Comparison of ENCODE assay signal across 8 cellular contexts in the genomic region with DNA sequence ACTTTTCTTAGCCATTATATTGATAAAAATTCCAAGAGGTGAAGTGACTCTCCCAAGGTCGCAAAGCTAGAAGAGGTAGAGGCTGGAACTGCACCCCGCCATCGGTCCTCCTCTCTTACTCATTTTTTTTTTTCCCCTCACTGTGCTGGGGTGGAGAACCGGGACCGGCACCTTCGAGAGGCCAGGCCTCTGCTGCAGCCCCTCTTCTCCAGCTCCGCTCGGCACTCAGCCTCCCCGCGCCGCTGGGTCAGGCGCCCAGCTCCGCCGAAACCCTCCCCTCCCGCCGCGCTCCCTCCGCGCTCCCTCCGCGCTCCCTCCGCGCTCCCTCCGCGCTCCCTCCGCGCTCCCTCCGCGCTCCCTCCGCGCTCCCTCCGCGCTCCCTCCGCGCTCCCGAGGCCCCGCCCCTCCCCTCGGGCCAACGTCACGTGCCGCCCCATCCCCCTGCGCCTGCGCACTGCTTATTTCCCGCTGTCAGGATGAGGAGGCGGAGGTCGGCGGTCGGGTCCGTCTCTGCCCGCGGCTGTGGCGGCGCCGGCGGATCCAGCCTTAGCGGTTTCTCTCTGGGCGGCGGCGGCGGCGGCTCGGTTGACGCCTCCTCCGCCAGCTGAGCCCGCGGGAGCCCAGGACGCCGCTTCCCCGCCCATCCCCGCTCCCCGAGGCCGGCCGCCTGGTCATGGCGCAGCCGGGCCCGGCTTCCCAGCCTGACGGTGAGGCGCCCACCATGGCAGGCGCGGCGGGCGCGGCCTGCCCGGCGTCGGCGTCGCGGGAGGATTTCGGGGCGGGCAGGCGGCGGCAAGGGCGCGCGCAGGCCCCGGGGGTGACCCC. TPM values are rescaled to one million over a fixed set of nuclear protein-coding genes. Genes with fewer than 3 reads are reported as not detected.
DNase-seq lines count a peak whose midpoint lies in the region; ATAC-seq and TF ChIP-seq lines count a peak whose summit lies in the region.

A gene with protein sequence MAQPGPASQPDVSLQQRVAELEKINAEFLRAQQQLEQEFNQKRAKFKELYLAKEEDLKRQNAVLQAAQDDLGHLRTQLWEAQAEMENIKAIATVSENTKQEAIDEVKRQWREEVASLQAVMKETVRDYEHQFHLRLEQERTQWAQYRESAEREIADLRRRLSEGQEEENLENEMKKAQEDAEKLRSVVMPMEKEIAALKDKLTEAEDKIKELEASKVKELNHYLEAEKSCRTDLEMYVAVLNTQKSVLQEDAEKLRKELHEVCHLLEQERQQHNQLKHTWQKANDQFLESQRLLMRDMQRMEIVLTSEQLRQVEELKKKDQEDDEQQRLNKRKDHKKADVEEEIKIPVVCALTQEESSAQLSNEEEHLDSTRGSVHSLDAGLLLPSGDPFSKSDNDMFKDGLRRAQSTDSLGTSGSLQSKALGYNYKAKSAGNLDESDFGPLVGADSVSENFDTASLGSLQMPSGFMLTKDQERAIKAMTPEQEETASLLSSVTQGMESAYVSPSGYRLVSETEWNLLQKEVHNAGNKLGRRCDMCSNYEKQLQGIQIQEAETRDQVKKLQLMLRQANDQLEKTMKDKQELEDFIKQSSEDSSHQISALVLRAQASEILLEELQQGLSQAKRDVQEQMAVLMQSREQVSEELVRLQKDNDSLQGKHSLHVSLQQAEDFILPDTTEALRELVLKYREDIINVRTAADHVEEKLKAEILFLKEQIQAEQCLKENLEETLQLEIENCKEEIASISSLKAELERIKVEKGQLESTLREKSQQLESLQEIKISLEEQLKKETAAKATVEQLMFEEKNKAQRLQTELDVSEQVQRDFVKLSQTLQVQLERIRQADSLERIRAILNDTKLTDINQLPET (plus strand): TSS at position 471 of the 825 bp plus-strand sequence. CDS start 203 bp downstream, at position 674.

- peaks cover 20 to 39% (median 25%) of the 10 kb centered on the region in 4 donors for H3K4me1 ChIP-seq in upper lobe of left lung

- no peaks in the 10 kb centered on the region for H3K27me3 ChIP-seq in upper lobe of left lung

- H3K9me3 Mint-ChIP-seq in HFFc6 = no peaks in the 10 kb centered on the region
- no peaks in the 10 kb centered on the region for H3K9me3 Mint-ChIP-seq in T-helper 1 cell treated with Interleukin-12 subunit alpha and Interleukin-12 subunit beta and Interleukin-4 antibody, amounts not matched to agents 30 μg/mL and 1 μg/mL, for 36 hours
- H3K9me3 Mint-ChIP-seq in progenitor cell of endocrine pancreas (ENCODE audit: low read depth) = no peaks in the 10 kb centered on the region

- H3K9me3 ChIP-seq in upper lobe of left lung = no peaks in the 10 kb centered on the region

- intact Hi-C loops in left cardiac atrium (cut with DNase I) = no loop called here

- TF ChIP-seq CTCF in HFFc6 (IDR thresholded peaks at IDR 0.05) (peak; percentile 58), progenitor cell of endocrine pancreas (IDR thresholded peaks at IDR 0.05; ENCODE audit: unreplicated experiment) (peak; percentile 32), upper lobe of left lung (IDR thresholded peaks at IDR 0.05) (peak in 4 of 6 experiments; percentile 18 to 25 (median 23))

- no peaks in the 10 kb centered on the region for H3K36me3 ChIP-seq in upper lobe of left lung

- H3K27ac ChIP-seq in upper lobe of left lung = peak within 1 kb of the TSS; percentile 89 to 98 (median 90)

- peak; percentile 27 to 91 (median 69) for TF ChIP-seq POLR2A in upper lobe of left lung (IDR thresholded peaks at IDR 0.05)

- peak within 1 kb of the TSS; percentile 88 for H3K4me3 Mint-ChIP-seq in HFFc6
- H3K4me3 Mint-ChIP-seq in T-helper 1 cell treated with Interleukin-12 subunit alpha and Interleukin-12 subunit beta and Interleukin-4 antibody, amounts not matched to agents 30 μg/mL and 1 μg/mL, for 36 hours = peak within 1 kb of the TSS; percentile 89
- peak within 1 kb of the TSS; percentile 89 for H3K4me3 Mint-ChIP-seq in progenitor cell of endocrine pancreas (ENCODE audit: low read depth)

- H3K4me1 Mint-ChIP-seq in HFFc6 (ENCODE audit: low read depth) (peaks cover 35% of the 10 kb centered on the region), progenitor cell of endocrine pancreas (ENCODE audit: low read depth) (peaks cover 20% of the 10 kb centered on the region)
- peaks cover 23% of the 10 kb centered on the region for H3K4me1 Mint-ChIP-seq in T-helper 1 cell treated with Interleukin-12 subunit alpha and Interleukin-12 subunit beta and Interleukin-4 antibody, amounts not matched to agents 30 μg/mL and 1 μg/mL, for 36 hours (ENCODE audit: low read depth)

- H3K27ac Mint-ChIP-seq in HFFc6 = peak within 1 kb of the TSS; percentile 81
- H3K27ac Mint-ChIP-seq in T-helper 1 cell treated with Interleukin-12 subunit alpha and Interleukin-12 subunit beta and Interleukin-4 antibody, amounts not matched to agents 30 μg/mL and 1 μg/mL, for 36 hours = peak within 1 kb of the TSS; percentile 84
- H3K27ac Mint-ChIP-seq in progenitor cell of endocrine pancreas = peak within 1 kb of the TSS; percentile 91

- H3K27me3 Mint-ChIP-seq in HFFc6 (ENCODE audit: insufficient read depth) = no peaks in the 10 kb centered on the region; the same call in none of the 2 replicates
- no peaks in the 10 kb centered on the region for H3K27me3 Mint-ChIP-seq in T-helper 1 cell treated with Interleukin-12 subunit alpha and Interleukin-12 subunit beta and Interleukin-4 antibody, amounts not matched to agents 30 μg/mL and 1 μg/mL, for 36 hours (ENCODE audit: low read depth)
- H3K27me3 Mint-ChIP-seq in progenitor cell of endocrine pancreas = no peaks in the 10 kb centered on the region

- ATAC-seq in left cardiac atrium = peak; percentile 97
- peak; percentile 87 to 97 for ATAC-seq in upper lobe of left lung (ENCODE audit: low FRiP score in 2 of 2)

- TF ChIP-seq EP300 in upper lobe of left lung (IDR thresholded peaks at IDR 0.05) = no peak

- peak within 1 kb of the TSS; percentile 92 to 98 (median 96) for H3K4me3 ChIP-seq in upper lobe of left lung

- peaks cover 8% of the 10 kb centered on the region; the same call in 1 of the 2 replicates for H3K36me3 Mint-ChIP-seq in HFFc6 (ENCODE audit: low read depth)
- peaks cover 8% of the 10 kb centered on the region for H3K36me3 Mint-ChIP-seq in T-helper 1 cell treated with Interleukin-12 subunit alpha and Interleukin-12 subunit beta and Interleukin-4 antibody, amounts not matched to agents 30 μg/mL and 1 μg/mL, for 36 hours (ENCODE audit: low read depth)
- peaks cover 1% of the 10 kb centered on the region for H3K36me3 Mint-ChIP-seq in progenitor cell of endocrine pancreas (ENCODE audit: insufficient read depth)

- 1% methylated on average over 17 to 59 of the region's 97 CpGs for WGBS in upper lobe of left lung, 2 donors

- DNase-seq in GF-D8 (lab: John Stamatoyannopoulos, UW) = peak; percentile 38
- DNase-seq in HFFc6 = peak; percentile 82
- peak; percentile 70 for DNase-seq in NCI-H146 treated with DMSO at 0.1 percent for 48 hours (lab: John Stamatoyannopoulos, UW; ENCODE audit: unreplicated experiment)
- DNase-seq in amniotic epithelial cell (ENCODE audit: low read depth) = peak; percentile 78
- DNase-seq in left cardiac atrium = peak; percentile 93
- DNase-seq in progenitor cell of endocrine pancreas (ENCODE audit: low spot score, unreplicated experiment) = peak; percentile 88
- peak; percentile 84 to 97 for DNase-seq in upper lobe of left lung

RNA-seq across cellular contexts. Expression of the gene that starts here (rescaled TPM):
- 10 to 100 TPM; 41.1 to 48.5 (median 45.6) TPM for total RNA-seq in HFFc6 (2021; fragmentation: NEBNext Ultra II Directional; extraction: Animal tissue kit (Norgen Biotek cat#: 25700))
- total RNA-seq in left cardiac atrium (10 to 100 TPM; 43.1 to 50.5 TPM), progenitor cell of endocrine pancreas (46.2 and 50.1 TPM in 2 replicates), upper lobe of left lung (10 to 100 TPM; 36.1 to 81.7 (median 39.6) TPM)

Comparison
In these comparisons a context has a peak if more than half of its experiments do, and no peak if none do; other contexts are left out.
1. Peak in every context shown above with its lines: DNase-seq, ATAC-seq, H3K4me3 ChIP-seq and H3K27ac ChIP-seq.
2. DNase-seq: peak in every context shown above with its lines; median percentile 93 in left cardiac atrium; 90 in upper lobe of left lung; 88 in progenitor cell of endocrine pancreas; 82 in HFFc6; 78 in amniotic epithelial cell; 70 in NCI-H146 treated with DMSO at 0.1 percent for 48 hours; 38 in GF-D8.